In the genomic region with DNA sequence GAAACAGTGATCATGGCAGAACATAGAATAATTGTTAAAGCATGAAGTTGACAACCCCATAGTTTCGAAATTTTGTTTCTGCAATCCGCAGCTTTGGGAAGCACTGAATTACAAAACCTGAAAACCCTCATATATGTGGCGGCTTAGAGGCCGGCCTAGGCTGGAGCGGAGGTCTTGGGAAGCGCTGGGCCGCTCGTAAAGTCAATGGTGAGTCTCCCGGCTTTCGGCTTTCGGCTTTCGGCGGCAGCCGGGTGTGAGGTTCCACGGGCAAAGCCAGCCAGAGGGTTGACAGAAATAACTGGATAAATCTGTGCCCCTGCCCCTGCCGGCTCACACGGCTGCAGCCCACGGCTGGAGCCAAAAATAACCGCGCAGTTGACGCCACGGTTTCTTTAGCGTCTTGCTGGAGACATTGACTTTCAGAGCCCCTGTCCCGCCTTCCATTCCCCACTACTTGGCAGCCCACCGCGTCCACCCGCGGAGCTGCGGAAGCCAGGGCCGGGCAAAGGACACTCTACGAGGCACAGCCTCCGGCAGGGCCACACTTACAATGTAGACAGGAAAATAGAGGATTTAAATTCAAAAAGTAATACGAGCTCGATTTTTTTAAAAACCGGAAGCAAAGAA, we compare ENCODE assay signal across 2 cellular contexts.
TF ChIP-seq lines count a peak whose summit lies in the region.

No MANE protein-coding gene starts in this region.

TF ChIP-seq in IMR-90, 13 proteins besides CTCF, POLR2A, EP300 and RAD21:
- TF ChIP-seq BHLHE40 (IDR thresholded peaks at IDR 0.05; ENCODE audit: low read depth, low read length) (no peak), CEBPB (IDR thresholded peaks at IDR 0.05; ENCODE audit: low read depth, low read length) (no peak), NFE2L2 (IDR thresholded peaks at IDR 0.05; ENCODE audit: low read depth, low read length) (no peak), SMC3 (IDR thresholded peaks at IDR 0.05; ENCODE audit: low read depth, low read length) (no peak), RFX5 (IDR thresholded peaks at IDR 0.05; ENCODE audit: low read depth, low read length) (no peak), MAFK (IDR thresholded peaks at IDR 0.05; ENCODE audit: low read depth, low read length) (no peak), RCOR1 (IDR thresholded peaks at IDR 0.05; ENCODE audit: insufficient replicate concordance, low read length) (no peak), MAZ (IDR thresholded peaks at IDR 0.05; ENCODE audit: borderline replicate concordance, low read depth, low read length) (no peak), FOS (IDR thresholded peaks at IDR 0.05; ENCODE audit: low read depth, low read length) (no peak), MXI1 (IDR thresholded peaks at IDR 0.05; ENCODE audit: borderline replicate concordance, low read depth, low read length) (no peak), USF2 (IDR thresholded peaks at IDR 0.05; ENCODE audit: low read depth, low read length) (no peak), CHD1 (IDR thresholded peaks at IDR 0.05; ENCODE audit: low read depth, low read length) (no peak)
- TF ChIP-seq, protein P1, sequence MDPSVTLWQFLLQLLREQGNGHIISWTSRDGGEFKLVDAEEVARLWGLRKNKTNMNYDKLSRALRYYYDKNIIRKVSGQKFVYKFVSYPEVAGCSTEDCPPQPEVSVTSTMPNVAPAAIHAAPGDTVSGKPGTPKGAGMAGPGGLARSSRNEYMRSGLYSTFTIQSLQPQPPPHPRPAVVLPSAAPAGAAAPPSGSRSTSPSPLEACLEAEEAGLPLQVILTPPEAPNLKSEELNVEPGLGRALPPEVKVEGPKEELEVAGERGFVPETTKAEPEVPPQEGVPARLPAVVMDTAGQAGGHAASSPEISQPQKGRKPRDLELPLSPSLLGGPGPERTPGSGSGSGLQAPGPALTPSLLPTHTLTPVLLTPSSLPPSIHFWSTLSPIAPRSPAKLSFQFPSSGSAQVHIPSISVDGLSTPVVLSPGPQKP (IDR thresholded peaks at IDR 0.05; ENCODE audit: borderline replicate concordance, low read depth, low read length), result no peak

TF ChIP-seq in WTC11, 78 proteins besides CTCF, POLR2A, EP300 and RAD21:
- TF ChIP-seq, protein P2, sequence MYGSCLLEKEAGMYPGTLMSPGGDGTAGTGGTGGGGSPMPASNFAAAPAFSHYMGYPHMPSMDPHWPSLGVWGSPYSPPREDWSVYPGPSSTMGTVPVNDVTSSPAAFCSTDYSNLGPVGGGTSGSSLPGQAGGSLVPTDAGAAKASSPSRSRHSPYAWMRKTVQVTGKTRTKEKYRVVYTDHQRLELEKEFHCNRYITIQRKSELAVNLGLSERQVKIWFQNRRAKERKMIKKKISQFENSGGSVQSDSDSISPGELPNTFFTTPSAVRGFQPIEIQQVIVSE (CRISPR knock-in tag; IDR thresholded peaks at IDR 0.05; ENCODE audit: borderline replicate concordance), result no peak
- no peak for TF ChIP-seq GTF2I (CRISPR knock-in tag; conservative IDR thresholded peaks at IDR 0.05)
- TF ChIP-seq, protein P3, sequence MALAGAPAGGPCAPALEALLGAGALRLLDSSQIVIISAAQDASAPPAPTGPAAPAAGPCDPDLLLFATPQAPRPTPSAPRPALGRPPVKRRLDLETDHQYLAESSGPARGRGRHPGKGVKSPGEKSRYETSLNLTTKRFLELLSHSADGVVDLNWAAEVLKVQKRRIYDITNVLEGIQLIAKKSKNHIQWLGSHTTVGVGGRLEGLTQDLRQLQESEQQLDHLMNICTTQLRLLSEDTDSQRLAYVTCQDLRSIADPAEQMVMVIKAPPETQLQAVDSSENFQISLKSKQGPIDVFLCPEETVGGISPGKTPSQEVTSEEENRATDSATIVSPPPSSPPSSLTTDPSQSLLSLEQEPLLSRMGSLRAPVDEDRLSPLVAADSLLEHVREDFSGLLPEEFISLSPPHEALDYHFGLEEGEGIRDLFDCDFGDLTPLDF (CRISPR knock-in tag; IDR thresholded peaks at IDR 0.05), result no peak
- TF ChIP-seq IRF2 (CRISPR knock-in tag; IDR thresholded peaks at IDR 0.05; ENCODE audit: borderline replicate concordance, low read depth), result no peak
- TF ChIP-seq ZNF138 (CRISPR knock-in tag; conservative IDR thresholded peaks at IDR 0.05), result no peak
- TF ChIP-seq ZNF532 (CRISPR knock-in tag; IDR thresholded peaks at IDR 0.05; ENCODE audit: borderline replicate concordance), result no peak
- no peak for TF ChIP-seq ZNF416 (CRISPR knock-in tag; IDR thresholded peaks at IDR 0.05)
- no peak for TF ChIP-seq ZNF121 (CRISPR knock-in tag; IDR thresholded peaks at IDR 0.05)
- no peak for TF ChIP-seq NR2C2 (CRISPR knock-in tag; IDR thresholded peaks at IDR 0.05)
- no peak for TF ChIP-seq EMX1 (CRISPR knock-in tag; IDR thresholded peaks at IDR 0.05)
- TF ChIP-seq, protein P4, sequence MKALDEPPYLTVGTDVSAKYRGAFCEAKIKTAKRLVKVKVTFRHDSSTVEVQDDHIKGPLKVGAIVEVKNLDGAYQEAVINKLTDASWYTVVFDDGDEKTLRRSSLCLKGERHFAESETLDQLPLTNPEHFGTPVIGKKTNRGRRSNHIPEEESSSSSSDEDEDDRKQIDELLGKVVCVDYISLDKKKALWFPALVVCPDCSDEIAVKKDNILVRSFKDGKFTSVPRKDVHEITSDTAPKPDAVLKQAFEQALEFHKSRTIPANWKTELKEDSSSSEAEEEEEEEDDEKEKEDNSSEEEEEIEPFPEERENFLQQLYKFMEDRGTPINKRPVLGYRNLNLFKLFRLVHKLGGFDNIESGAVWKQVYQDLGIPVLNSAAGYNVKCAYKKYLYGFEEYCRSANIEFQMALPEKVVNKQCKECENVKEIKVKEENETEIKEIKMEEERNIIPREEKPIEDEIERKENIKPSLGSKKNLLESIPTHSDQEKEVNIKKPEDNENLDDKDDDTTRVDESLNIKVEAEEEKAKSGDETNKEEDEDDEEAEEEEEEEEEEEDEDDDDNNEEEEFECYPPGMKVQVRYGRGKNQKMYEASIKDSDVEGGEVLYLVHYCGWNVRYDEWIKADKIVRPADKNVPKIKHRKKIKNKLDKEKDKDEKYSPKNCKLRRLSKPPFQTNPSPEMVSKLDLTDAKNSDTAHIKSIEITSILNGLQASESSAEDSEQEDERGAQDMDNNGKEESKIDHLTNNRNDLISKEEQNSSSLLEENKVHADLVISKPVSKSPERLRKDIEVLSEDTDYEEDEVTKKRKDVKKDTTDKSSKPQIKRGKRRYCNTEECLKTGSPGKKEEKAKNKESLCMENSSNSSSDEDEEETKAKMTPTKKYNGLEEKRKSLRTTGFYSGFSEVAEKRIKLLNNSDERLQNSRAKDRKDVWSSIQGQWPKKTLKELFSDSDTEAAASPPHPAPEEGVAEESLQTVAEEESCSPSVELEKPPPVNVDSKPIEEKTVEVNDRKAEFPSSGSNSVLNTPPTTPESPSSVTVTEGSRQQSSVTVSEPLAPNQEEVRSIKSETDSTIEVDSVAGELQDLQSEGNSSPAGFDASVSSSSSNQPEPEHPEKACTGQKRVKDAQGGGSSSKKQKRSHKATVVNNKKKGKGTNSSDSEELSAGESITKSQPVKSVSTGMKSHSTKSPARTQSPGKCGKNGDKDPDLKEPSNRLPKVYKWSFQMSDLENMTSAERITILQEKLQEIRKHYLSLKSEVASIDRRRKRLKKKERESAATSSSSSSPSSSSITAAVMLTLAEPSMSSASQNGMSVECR (CRISPR knock-in tag; IDR thresholded peaks at IDR 0.05; ENCODE audit: borderline replicate concordance), result no peak
